Comparison of ENCODE assay signal across 1 cellular context in the genomic region with DNA sequence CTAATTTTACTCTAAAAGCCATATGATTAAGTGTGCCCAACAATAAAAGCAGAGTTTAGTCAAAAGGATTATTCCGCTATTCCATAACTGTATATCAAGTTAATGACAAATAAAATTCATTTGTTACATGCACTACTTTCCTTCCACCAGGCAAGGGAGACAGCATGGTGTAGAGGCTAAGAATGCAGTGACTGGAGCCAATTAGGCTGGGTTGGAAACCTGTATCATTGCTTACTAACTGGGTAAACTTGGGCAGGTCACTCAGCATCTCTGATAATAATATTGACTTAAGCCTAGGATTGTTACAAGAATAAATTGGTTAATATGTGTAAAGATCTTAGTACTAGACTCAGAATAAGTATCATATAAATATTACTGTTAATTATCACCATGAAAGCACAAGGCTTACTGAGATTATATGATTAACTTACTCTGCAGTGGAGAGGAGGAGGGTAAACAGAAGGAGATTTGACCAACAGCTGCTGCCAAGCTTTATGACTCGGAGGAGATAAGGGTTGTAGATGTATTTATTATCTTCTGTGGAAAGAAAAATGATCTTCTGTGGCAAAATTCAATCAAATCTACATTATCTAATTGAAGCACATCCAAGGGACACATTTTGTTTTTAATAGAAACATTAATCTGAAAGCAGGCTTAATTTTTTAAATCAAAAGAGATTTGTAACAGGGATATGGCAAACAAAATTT.
TF ChIP-seq lines count a peak whose summit lies in the region.

No MANE protein-coding gene starts in this region.

TF ChIP-seq in SK-N-SH treated with all-trans-retinoic acid at 6 μM for 48 hours, 23 proteins besides CTCF, POLR2A, EP300 and RAD21 (continued from another document):
- TF ChIP-seq TSHZ2 (CRISPR knock-in tag; IDR thresholded peaks at IDR 0.05), result peak; percentile 97
- TF ChIP-seq CSDC2 (CRISPR knock-in tag; IDR thresholded peaks at IDR 0.05), result no peak
